ENCODE assay signal across 8 cellular contexts in the genomic region with DNA sequence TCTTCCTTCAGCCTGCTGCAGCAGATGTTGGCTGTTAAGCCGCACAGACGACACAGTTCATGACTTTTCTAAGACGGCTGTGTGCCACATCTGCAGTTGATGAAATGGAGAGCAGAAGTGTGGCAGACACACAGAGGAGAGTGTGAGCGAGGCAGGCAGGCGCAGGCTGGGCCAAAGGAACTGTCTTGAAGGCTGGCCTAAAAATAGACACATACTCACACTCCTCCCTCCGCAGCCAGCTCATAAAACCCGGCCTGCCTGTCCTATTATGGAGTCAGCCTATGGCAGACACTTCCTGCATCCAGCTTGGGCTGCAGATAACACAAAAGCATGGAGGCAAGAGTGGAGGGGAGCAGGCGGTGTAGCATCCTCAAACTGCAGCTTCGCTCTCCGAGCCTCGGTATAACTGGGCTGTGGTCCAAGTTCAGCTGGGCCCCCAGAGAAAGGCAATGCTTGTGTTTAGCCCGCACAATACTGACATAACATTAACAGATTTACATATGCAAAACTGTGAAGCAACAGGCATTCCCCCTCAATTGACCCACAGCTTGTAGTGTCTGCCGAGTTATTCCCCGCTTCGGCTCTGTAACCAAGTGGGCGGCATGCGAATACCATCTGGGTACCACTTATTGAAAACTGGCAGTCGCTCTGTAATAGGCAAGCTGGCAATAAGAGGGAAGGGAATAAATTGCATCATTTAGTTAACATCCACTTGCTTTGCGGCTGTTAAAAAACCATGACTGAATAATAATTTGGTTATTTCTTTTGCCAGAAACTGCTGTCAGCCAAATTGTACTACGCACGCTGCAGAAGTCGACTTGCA. TPM values are rescaled to one million over a fixed set of nuclear protein-coding genes. Genes with fewer than 3 reads are reported as not detected.
DNase-seq lines count a peak whose midpoint lies in the region; ATAC-seq and TF ChIP-seq lines count a peak whose summit lies in the region.

No MANE protein-coding gene starts in this region.

- no peak overlapping the region for H3K23ac ChIP-seq in neuronal stem cell (ENCODE audit: low read depth, low read length, poor library complexity)

- H3K27me3 ChIP-seq in fibroblast of lung (ENCODE audit: control insufficient read depth, insufficient read depth, low read length): no peaks in the 10 kb centered on the region
- H3K27me3 ChIP-seq in neuronal stem cell (ENCODE audit: control insufficient read depth in 3 of 3, insufficient read depth in 3 of 3, low read depth in 1 of 3, low read length in 3 of 3): no peaks in the 10 kb centered on the region

- H4K91ac ChIP-seq in neuronal stem cell (ENCODE audit: low read depth, low read length, poor library complexity): no peak overlapping the region

- no peaks in the 10 kb centered on the region for H3K9me3 ChIP-seq in fibroblast of lung (ENCODE audit: control insufficient read depth, insufficient read depth, low read depth, low read length)
- peaks cover 0 to 2% of the 10 kb centered on the region in 2 donors for H3K9me3 ChIP-seq in neuronal stem cell (replicated peaks in 1 of 2; ENCODE audit: control insufficient read depth in 2 of 2, insufficient read depth in 1 of 2, low read depth in 1 of 2, low read length in 2 of 2)

- H3K79me2 ChIP-seq in fibroblast of lung (ENCODE audit: control insufficient read depth, insufficient read depth, low read length): no peaks in the 10 kb centered on the region

- H3K14ac ChIP-seq in neuronal stem cell (ENCODE audit: low read length): no peak overlapping the region

- no peaks in the 10 kb centered on the region for H4K20me1 ChIP-seq in fibroblast of lung (ENCODE audit: control insufficient read depth, extremely low read depth, insufficient read depth, low read length)

- peak overlapping the region; percentile 93 for H3K4me2 ChIP-seq in fibroblast of lung (ENCODE audit: extremely low read depth, insufficient read depth, low read length)
- H3K4me2 ChIP-seq in neuronal stem cell (ENCODE audit: insufficient read depth, low read length, poor library complexity, severe bottlenecking): no peak overlapping the region

- no peaks in the 10 kb centered on the region for H3K36me3 ChIP-seq in fibroblast of lung (ENCODE audit: control insufficient read depth, insufficient read depth, low read length)
- H3K36me3 ChIP-seq in neuronal stem cell (replicated peaks in 1 of 2; ENCODE audit: control insufficient read depth in 2 of 2, insufficient read depth in 2 of 2, low read length in 2 of 2): peaks cover 0 to 2% of the 10 kb centered on the region in 2 donors

- ATAC-seq in HG03354 (IDR thresholded peaks at IDR 0.05; ENCODE audit: poor library complexity, severe bottlenecking, unreplicated experiment) (peak; percentile 86), SK-N-SH treated with all-trans-retinoic acid at 6 μM for 48 hours (peak; percentile 99)

- no peak overlapping the region for H2BK15ac ChIP-seq in neuronal stem cell (ENCODE audit: low read length)

- no peak for TF ChIP-seq CTCF in fibroblast of lung (conservative IDR thresholded peaks at IDR 0.05 in 1 of 2, IDR thresholded peaks at IDR 0.05 in 1 of 2; ENCODE audit: low read depth in 1 of 2, low read length in 2 of 2)

- no peak overlapping the region for H2BK120ac ChIP-seq in neuronal stem cell (ENCODE audit: low read depth, low read length)

- H2AFZ ChIP-seq in fibroblast of lung (ENCODE audit: low read length) (peak overlapping the region; percentile 93), neuronal stem cell (ENCODE audit: low read length) (peak overlapping the region; percentile 23)

- H2BK5ac ChIP-seq in neuronal stem cell (ENCODE audit: low read length): no peak overlapping the region

- H3K4ac ChIP-seq in neuronal stem cell (ENCODE audit: low read length): no peak overlapping the region

- H3K9ac ChIP-seq in fibroblast of lung (ENCODE audit: insufficient read depth, low read length) (no peak overlapping the region), neuronal stem cell (ENCODE audit: low read depth, low read length, poor library complexity) (no peak overlapping the region)

- no peak overlapping the region for H2BK12ac ChIP-seq in neuronal stem cell (ENCODE audit: low read length)

- H3K4me1 ChIP-seq in fibroblast of lung (ENCODE audit: control insufficient read depth, extremely low read depth, insufficient read depth, low read length) (peaks cover 11% of the 10 kb centered on the region), neuronal stem cell (ENCODE audit: control insufficient read depth in 2 of 2, insufficient read depth in 1 of 2, low read depth in 1 of 2, low read length in 2 of 2) (peaks cover 4 to 23% of the 10 kb centered on the region in 2 donors)

- DNase-seq in NCI-H82 (lab: John Stamatoyannopoulos, UW) (peak; percentile 13), NCI-H82 treated with DMSO at 0.1 percent for 48 hours (lab: John Stamatoyannopoulos, UW; ENCODE audit: unreplicated experiment) (no peak), fibroblast of lung (ENCODE audit: low read depth in 2 of 2) (peak; percentile 96), neuronal stem cell (ENCODE audit: low spot score) (no peak)
- no peak for DNase-seq in NK-92 treated with Interleukin-12 subunit alpha and Interleukin-12 subunit beta, amount 100 ng/mL, for 24 hours (lab: John Stamatoyannopoulos, UW)
- no peak for DNase-seq in activated effector memory CD4-positive, alpha-beta T cell treated with anti-CD3 and anti-CD28 coated beads, Interleukin-2, amount 50 U/mL, for 16 hours

- H2AK5ac ChIP-seq in neuronal stem cell (ENCODE audit: low read depth, low read length): no peak overlapping the region

- H3K18ac ChIP-seq in neuronal stem cell (ENCODE audit: low read length): peak overlapping the region; percentile 63

- H3K4me3 ChIP-seq in fibroblast of lung (replicated peaks in 1 of 4; ENCODE audit: control extremely low read depth in 1 of 4, insufficient read depth in 1 of 4, low read depth in 3 of 4, low read length in 4 of 4) (peak overlapping the region in 3 of 4 experiments; percentile 6 to 37 (median 7)), neuronal stem cell (ENCODE audit: low read length in 2 of 2) (no peak overlapping the region)

- H4K8ac ChIP-seq in neuronal stem cell (ENCODE audit: low read depth, low read length): no peak overlapping the region

- H3K27ac ChIP-seq in fibroblast of lung (ENCODE audit: insufficient read depth, low read length): peak overlapping the region; percentile 46
- H3K27ac ChIP-seq in neuronal stem cell (replicated peaks; ENCODE audit: low read length): no peak overlapping the region

- WGBS in neuronal stem cell (ENCODE audit: extremely low coverage in 2 of 2, insufficient read length in 2 of 2, insufficient replicate concordance in 1 of 2), 2 donors: no CpG with 5 or more reads among the region's 22 CpGs

- H3K79me1 ChIP-seq in neuronal stem cell (ENCODE audit: low read depth, low read length): no peaks in the 10 kb centered on the region

TF ChIP-seq in SK-N-SH treated with all-trans-retinoic acid at 6 μM for 48 hours, 23 proteins besides CTCF, POLR2A, EP300 and RAD21:
- TF ChIP-seq GLIS3 (CRISPR knock-in tag; IDR thresholded peaks at IDR 0.05): no peak
- TF ChIP-seq SNAI2 (CRISPR knock-in tag; IDR thresholded peaks at IDR 0.05): no peak
- no peak for TF ChIP-seq ZFP3 (CRISPR knock-in tag; IDR thresholded peaks at IDR 0.05)
- no peak for TF ChIP-seq POU6F1 (CRISPR knock-in tag; IDR thresholded peaks at IDR 0.05; ENCODE audit: borderline replicate concordance, low read depth)
- TF ChIP-seq, protein P1, sequence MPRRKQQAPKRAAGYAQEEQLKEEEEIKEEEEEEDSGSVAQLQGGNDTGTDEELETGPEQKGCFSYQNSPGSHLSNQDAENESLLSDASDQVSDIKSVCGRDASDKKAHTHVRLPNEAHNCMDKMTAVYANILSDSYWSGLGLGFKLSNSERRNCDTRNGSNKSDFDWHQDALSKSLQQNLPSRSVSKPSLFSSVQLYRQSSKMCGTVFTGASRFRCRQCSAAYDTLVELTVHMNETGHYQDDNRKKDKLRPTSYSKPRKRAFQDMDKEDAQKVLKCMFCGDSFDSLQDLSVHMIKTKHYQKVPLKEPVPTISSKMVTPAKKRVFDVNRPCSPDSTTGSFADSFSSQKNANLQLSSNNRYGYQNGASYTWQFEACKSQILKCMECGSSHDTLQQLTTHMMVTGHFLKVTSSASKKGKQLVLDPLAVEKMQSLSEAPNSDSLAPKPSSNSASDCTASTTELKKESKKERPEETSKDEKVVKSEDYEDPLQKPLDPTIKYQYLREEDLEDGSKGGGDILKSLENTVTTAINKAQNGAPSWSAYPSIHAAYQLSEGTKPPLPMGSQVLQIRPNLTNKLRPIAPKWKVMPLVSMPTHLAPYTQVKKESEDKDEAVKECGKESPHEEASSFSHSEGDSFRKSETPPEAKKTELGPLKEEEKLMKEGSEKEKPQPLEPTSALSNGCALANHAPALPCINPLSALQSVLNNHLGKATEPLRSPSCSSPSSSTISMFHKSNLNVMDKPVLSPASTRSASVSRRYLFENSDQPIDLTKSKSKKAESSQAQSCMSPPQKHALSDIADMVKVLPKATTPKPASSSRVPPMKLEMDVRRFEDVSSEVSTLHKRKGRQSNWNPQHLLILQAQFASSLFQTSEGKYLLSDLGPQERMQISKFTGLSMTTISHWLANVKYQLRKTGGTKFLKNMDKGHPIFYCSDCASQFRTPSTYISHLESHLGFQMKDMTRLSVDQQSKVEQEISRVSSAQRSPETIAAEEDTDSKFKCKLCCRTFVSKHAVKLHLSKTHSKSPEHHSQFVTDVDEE (CRISPR knock-in tag; IDR thresholded peaks at IDR 0.05): peak; percentile 68; the same call in 1 of the 2 replicates
- TF ChIP-seq ZNF565 (CRISPR knock-in tag; conservative IDR thresholded peaks at IDR 0.05; ENCODE audit: low read depth): no peak
- 0 out of 2 replicates have a peak, but pooled peaks have one; percentile 55 for TF ChIP-seq TCF4 (CRISPR knock-in tag; IDR thresholded peaks at IDR 0.05; ENCODE audit: borderline replicate concordance)

RNA-seq across cellular contexts. Expression of gene FOXP1, which starts 40.8 kb away (rescaled TPM):
- total RNA-seq in fibroblast of lung: 85.3 and 101 TPM in 2 replicates
- polyA plus RNA-seq in fibroblast of lung: 70.3 and 79.9 TPM in 2 replicates
- polyA plus RNA-seq in fibroblast of lung (2012): 45.7 and 51.0 TPM in 2 replicates
- polyA minus RNA-seq in fibroblast of lung (ENCODE audit: low replicate concordance): 122 and 145 TPM in 2 replicates
- 24.4 TPM for polyA plus RNA-seq in neuronal stem cell (2013, experiment 1 of 2)
- 26.0 TPM for polyA plus RNA-seq in neuronal stem cell (2013, experiment 2 of 2)

Comparison
In these comparisons a context has a peak if more than half of its experiments do, and no peak if none do; other contexts are left out.
1. DNase-seq: peak in NCI-H82 (single experiment) and fibroblast of lung (2 of 2); none in NCI-H82 treated with DMSO at 0.1 percent for 48 hours (single experiment), neuronal stem cell (single experiment), NK-92 treated with Interleukin-12 subunit alpha and Interleukin-12 subunit beta, amount 100 ng/mL, for 24 hours (single experiment) and activated effector memory CD4-positive, alpha-beta T cell treated with anti-CD3 and anti-CD28 coated beads, Interleukin-2, amount 50 U/mL, for 16 hours (single experiment).
2. H3K4me3 ChIP-seq: peak in fibroblast of lung (3 of 4); none in neuronal stem cell (0 of 2).